Comparison of ENCODE assay signal across 8 cellular contexts in genomic region chr17:48624544-48625501, GRCh38. TPM values are rescaled to one million over a fixed set of nuclear protein-coding genes. Genes with fewer than 3 reads are reported as not detected.
DNase-seq lines count a peak whose midpoint lies in the region; ATAC-seq and TF ChIP-seq lines count a peak whose summit lies in the region.

No MANE protein-coding gene starts in this region.

- ATAC-seq in GM21526 (IDR thresholded peaks at IDR 0.05; ENCODE audit: low FRiP score, unreplicated experiment) (no peak), HG02870 (IDR thresholded peaks at IDR 0.05; ENCODE audit: unreplicated experiment) (no peak)

- peak overlapping the region; percentile 94 for H3K4me2 ChIP-seq in hepatocyte

- H3K4me1 ChIP-seq in hepatocyte (ENCODE audit: insufficient read depth), result peaks cover 24% of the 10 kb centered on the region

- H2AFZ ChIP-seq in hepatocyte, result peak overlapping the region; percentile 66

- H3K4me3 ChIP-seq in WI38 (ENCODE audit: low read depth, low read length) (peak overlapping the region; percentile 43), hepatocyte (peak overlapping the region; percentile 29)

- 2% methylated on average over 37 of the region's 67 CpGs for WGBS in hepatocyte (ENCODE audit: low lambda C conversion rate, missing lambda C conversion rate)

- peak overlapping the region; percentile 55 for H3K27ac ChIP-seq in hepatocyte

- H3K9me3 ChIP-seq in hepatocyte (ENCODE audit: low read depth), result no peaks in the 10 kb centered on the region

- TF ChIP-seq CTCF in WI38 (IDR thresholded peaks at IDR 0.05; ENCODE audit: low read depth, low read length) (no peak), hepatocyte (IDR thresholded peaks at IDR 0.05; ENCODE audit: poor library complexity) (no peak)

- H4K20me1 ChIP-seq in hepatocyte (ENCODE audit: insufficient read depth, poor library complexity, severe bottlenecking), result no peaks in the 10 kb centered on the region

- H3K27me3 ChIP-seq in hepatocyte, result peaks cover 98% of the 10 kb centered on the region

- H3K9me2 ChIP-seq in hepatocyte (replicated peaks; ENCODE audit: insufficient read depth), result no peaks in the 10 kb centered on the region

- H3K36me3 ChIP-seq in hepatocyte (replicated peaks; ENCODE audit: insufficient read depth, low read depth), result no peaks in the 10 kb centered on the region

- no peaks in the 10 kb centered on the region for H3K79me2 ChIP-seq in hepatocyte

- peak; percentile 37 for DNase-seq in activated naive CD4-positive, alpha-beta T cell treated with Interleukin-2 at 50 U/mL for 16 hours
- DNase-seq in activated naive CD4-positive, alpha-beta T cell (lab: John Stamatoyannopoulos, UW), result no peak
- DNase-seq in hepatocyte (ENCODE audit: low spot score) (peak; percentile 55), cerebellar nuclear complex (lab: John Stamatoyannopoulos, UW) (no peak)
- peak; percentile 15 for DNase-seq in stimulated activated naive CD4-positive, alpha-beta T cell treated with Interleukin-2 at 50 U/mL for 16 hours (lab: John Stamatoyannopoulos, UW)

RNA-seq across cellular contexts. Expression of gene HOXB9, which starts 1.3 kb away (rescaled TPM):
- 1.5 and 2.1 TPM in 2 replicates for total RNA-seq in hepatocyte
- 0.73 and 2.5 TPM in 2 replicates for polyA plus RNA-seq in hepatocyte

RNA-seq across cellular contexts. Expression of gene HOXB8, which starts 9.7 kb away (rescaled TPM):
- 0.57 and 1.6 TPM in 2 replicates for total RNA-seq in hepatocyte
- 0.31 and 1.3 TPM in 2 replicates for polyA plus RNA-seq in hepatocyte

RNA-seq across cellular contexts. Expression of gene HOXB7, which starts 14.0 kb away (rescaled TPM):
- 4.1 and 6.7 TPM in 2 replicates for total RNA-seq in hepatocyte
- 13.7 and 15.9 TPM in 2 replicates for polyA plus RNA-seq in hepatocyte

RNA-seq across cellular contexts. Expression of gene HOXB6, which starts 20.0 kb away (rescaled TPM):
- total RNA-seq in hepatocyte, result 4.1 and 4.8 TPM in 2 replicates
- 7.7 and 12.9 TPM in 2 replicates for polyA plus RNA-seq in hepatocyte

RNA-seq across cellular contexts. Expression of gene HOXB5, which starts 31.2 kb away (rescaled TPM):
- 0.27 and 0.36 TPM in 2 replicates for total RNA-seq in hepatocyte
- 3.3 and 4.4 TPM in 2 replicates for polyA plus RNA-seq in hepatocyte

Comparison
In these comparisons a context has a peak if more than half of its experiments do, and no peak if none do; other contexts are left out.
1. DNase-seq: peak in activated naive CD4-positive, alpha-beta T cell treated with Interleukin-2 at 50 U/mL for 16 hours (single experiment), hepatocyte (single experiment) and stimulated activated naive CD4-positive, alpha-beta T cell treated with Interleukin-2 at 50 U/mL for 16 hours (single experiment); none in activated naive CD4-positive, alpha-beta T cell (0 of 4) and cerebellar nuclear complex (0 of 2).